In genomic region chr19:6460099-6460884, GRCh38 we compare ENCODE assay signal across 1 cellular context.
TF ChIP-seq lines count a peak whose summit lies in the region.

No MANE protein-coding gene starts in this region.

TF ChIP-seq in HepG2, 621 proteins besides CTCF, POLR2A, EP300 and RAD21 (continues in another document):
- peak; percentile 10; the same call in 1 of the 2 replicates for TF ChIP-seq ZNF768 (CRISPR knock-in tag; IDR thresholded peaks at IDR 0.05)
- TF ChIP-seq SRSF4 (IDR thresholded peaks at IDR 0.05; ENCODE audit: low read depth, low read length, poor library complexity, severe bottlenecking) = no peak
- no peak for TF ChIP-seq MAF1 (CRISPR knock-in tag; IDR thresholded peaks at IDR 0.05; ENCODE audit: borderline replicate concordance)
- TF ChIP-seq, protein P1, sequence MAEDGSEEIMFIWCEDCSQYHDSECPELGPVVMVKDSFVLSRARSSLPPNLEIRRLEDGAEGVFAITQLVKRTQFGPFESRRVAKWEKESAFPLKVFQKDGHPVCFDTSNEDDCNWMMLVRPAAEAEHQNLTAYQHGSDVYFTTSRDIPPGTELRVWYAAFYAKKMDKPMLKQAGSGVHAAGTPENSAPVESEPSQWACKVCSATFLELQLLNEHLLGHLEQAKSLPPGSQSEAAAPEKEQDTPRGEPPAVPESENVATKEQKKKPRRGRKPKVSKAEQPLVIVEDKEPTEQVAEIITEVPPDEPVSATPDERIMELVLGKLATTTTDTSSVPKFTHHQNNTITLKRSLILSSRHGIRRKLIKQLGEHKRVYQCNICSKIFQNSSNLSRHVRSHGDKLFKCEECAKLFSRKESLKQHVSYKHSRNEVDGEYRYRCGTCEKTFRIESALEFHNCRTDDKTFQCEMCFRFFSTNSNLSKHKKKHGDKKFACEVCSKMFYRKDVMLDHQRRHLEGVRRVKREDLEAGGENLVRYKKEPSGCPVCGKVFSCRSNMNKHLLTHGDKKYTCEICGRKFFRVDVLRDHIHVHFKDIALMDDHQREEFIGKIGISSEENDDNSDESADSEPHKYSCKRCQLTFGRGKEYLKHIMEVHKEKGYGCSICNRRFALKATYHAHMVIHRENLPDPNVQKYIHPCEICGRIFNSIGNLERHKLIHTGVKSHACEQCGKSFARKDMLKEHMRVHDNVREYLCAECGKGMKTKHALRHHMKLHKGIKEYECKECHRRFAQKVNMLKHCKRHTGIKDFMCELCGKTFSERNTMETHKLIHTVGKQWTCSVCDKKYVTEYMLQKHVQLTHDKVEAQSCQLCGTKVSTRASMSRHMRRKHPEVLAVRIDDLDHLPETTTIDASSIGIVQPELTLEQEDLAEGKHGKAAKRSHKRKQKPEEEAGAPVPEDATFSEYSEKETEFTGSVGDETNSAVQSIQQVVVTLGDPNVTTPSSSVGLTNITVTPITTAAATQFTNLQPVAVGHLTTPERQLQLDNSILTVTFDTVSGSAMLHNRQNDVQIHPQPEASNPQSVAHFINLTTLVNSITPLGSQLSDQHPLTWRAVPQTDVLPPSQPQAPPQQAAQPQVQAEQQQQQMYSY (CRISPR knock-in tag; IDR thresholded peaks at IDR 0.05) = no peak
- no peak for TF ChIP-seq ATRX (CRISPR knock-in tag; IDR thresholded peaks at IDR 0.05; ENCODE audit: borderline replicate concordance)
- TF ChIP-seq, protein P2, sequence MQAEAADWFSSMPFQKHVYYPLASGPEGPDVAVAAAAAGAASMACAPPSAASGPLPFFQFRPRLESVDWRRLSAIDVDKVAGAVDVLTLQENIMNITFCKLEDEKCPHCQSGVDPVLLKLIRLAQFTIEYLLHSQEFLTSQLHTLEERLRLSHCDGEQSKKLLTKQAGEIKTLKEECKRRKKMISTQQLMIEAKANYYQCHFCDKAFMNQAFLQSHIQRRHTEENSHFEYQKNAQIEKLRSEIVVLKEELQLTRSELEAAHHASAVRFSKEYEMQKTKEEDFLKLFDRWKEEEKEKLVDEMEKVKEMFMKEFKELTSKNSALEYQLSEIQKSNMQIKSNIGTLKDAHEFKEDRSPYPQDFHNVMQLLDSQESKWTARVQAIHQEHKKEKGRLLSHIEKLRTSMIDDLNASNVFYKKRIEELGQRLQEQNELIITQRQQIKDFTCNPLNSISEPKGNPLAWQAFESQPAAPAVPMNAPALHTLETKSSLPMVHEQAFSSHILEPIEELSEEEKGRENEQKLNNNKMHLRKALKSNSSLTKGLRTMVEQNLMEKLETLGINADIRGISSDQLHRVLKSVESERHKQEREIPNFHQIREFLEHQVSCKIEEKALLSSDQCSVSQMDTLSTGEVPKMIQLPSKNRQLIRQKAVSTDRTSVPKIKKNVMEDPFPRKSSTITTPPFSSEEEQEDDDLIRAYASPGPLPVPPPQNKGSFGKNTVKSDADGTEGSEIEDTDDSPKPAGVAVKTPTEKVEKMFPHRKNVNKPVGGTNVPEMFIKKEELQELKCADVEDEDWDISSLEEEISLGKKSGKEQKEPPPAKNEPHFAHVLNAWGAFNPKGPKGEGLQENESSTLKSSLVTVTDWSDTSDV (CRISPR knock-in tag; IDR thresholded peaks at IDR 0.05) = no peak
- TF ChIP-seq, protein P3, sequence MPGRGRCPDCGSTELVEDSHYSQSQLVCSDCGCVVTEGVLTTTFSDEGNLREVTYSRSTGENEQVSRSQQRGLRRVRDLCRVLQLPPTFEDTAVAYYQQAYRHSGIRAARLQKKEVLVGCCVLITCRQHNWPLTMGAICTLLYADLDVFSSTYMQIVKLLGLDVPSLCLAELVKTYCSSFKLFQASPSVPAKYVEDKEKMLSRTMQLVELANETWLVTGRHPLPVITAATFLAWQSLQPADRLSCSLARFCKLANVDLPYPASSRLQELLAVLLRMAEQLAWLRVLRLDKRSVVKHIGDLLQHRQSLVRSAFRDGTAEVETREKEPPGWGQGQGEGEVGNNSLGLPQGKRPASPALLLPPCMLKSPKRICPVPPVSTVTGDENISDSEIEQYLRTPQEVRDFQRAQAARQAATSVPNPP (CRISPR knock-in tag; IDR thresholded peaks at IDR 0.05) = no peak
- no peak for TF ChIP-seq ZNF224 (CRISPR knock-in tag; IDR thresholded peaks at IDR 0.05)
- TF ChIP-seq, protein P4, sequence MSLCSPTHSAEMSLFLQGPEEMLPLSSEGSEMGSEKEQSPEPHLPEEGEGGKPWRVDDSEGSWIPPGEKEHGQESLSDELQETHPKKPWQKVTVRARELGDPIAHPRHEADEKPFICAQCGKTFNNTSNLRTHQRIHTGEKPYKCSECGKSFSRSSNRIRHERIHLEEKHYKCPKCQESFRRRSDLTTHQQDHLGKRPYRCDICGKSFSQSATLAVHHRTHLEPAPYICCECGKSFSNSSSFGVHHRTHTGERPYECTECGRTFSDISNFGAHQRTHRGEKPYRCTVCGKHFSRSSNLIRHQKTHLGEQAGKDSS (CRISPR knock-in tag; IDR thresholded peaks at IDR 0.05; ENCODE audit: borderline replicate concordance, low read depth) = no peak; the same call in 1 of the 2 replicates
- TF ChIP-seq ZNF747 (CRISPR knock-in tag; IDR thresholded peaks at IDR 0.05; ENCODE audit: borderline replicate concordance) = no peak
- TF ChIP-seq, protein P5, sequence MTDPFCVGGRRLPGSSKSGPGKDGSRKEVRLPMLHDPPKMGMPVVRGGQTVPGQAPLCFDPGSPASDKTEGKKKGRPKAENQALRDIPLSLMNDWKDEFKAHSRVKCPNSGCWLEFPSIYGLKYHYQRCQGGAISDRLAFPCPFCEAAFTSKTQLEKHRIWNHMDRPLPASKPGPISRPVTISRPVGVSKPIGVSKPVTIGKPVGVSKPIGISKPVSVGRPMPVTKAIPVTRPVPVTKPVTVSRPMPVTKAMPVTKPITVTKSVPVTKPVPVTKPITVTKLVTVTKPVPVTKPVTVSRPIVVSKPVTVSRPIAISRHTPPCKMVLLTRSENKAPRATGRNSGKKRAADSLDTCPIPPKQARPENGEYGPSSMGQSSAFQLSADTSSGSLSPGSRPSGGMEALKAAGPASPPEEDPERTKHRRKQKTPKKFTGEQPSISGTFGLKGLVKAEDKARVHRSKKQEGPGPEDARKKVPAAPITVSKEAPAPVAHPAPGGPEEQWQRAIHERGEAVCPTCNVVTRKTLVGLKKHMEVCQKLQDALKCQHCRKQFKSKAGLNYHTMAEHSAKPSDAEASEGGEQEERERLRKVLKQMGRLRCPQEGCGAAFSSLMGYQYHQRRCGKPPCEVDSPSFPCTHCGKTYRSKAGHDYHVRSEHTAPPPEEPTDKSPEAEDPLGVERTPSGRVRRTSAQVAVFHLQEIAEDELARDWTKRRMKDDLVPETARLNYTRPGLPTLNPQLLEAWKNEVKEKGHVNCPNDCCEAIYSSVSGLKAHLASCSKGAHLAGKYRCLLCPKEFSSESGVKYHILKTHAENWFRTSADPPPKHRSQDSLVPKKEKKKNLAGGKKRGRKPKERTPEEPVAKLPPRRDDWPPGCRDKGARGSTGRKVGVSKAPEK (CRISPR knock-in tag; IDR thresholded peaks at IDR 0.05; ENCODE audit: borderline replicate concordance) = no peak
- no peak for TF ChIP-seq ZNF510 (CRISPR knock-in tag; IDR thresholded peaks at IDR 0.05; ENCODE audit: low read depth)
- TF ChIP-seq, protein P6, sequence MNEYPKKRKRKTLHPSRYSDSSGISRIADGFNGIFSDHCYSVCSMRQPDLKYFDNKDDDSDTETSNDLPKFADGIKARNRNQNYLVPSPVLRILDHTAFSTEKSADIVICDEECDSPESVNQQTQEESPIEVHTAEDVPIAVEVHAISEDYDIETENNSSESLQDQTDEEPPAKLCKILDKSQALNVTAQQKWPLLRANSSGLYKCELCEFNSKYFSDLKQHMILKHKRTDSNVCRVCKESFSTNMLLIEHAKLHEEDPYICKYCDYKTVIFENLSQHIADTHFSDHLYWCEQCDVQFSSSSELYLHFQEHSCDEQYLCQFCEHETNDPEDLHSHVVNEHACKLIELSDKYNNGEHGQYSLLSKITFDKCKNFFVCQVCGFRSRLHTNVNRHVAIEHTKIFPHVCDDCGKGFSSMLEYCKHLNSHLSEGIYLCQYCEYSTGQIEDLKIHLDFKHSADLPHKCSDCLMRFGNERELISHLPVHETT (CRISPR knock-in tag; conservative IDR thresholded peaks at IDR 0.05) = no peak
- TF ChIP-seq EHMT2 (IDR thresholded peaks at IDR 0.05; ENCODE audit: borderline replicate concordance, low read depth, low read length) = no peak
- peak; percentile 79 for TF ChIP-seq ZNF556 (CRISPR knock-in tag; IDR thresholded peaks at IDR 0.05; ENCODE audit: borderline replicate concordance)
- TF ChIP-seq, protein P7, sequence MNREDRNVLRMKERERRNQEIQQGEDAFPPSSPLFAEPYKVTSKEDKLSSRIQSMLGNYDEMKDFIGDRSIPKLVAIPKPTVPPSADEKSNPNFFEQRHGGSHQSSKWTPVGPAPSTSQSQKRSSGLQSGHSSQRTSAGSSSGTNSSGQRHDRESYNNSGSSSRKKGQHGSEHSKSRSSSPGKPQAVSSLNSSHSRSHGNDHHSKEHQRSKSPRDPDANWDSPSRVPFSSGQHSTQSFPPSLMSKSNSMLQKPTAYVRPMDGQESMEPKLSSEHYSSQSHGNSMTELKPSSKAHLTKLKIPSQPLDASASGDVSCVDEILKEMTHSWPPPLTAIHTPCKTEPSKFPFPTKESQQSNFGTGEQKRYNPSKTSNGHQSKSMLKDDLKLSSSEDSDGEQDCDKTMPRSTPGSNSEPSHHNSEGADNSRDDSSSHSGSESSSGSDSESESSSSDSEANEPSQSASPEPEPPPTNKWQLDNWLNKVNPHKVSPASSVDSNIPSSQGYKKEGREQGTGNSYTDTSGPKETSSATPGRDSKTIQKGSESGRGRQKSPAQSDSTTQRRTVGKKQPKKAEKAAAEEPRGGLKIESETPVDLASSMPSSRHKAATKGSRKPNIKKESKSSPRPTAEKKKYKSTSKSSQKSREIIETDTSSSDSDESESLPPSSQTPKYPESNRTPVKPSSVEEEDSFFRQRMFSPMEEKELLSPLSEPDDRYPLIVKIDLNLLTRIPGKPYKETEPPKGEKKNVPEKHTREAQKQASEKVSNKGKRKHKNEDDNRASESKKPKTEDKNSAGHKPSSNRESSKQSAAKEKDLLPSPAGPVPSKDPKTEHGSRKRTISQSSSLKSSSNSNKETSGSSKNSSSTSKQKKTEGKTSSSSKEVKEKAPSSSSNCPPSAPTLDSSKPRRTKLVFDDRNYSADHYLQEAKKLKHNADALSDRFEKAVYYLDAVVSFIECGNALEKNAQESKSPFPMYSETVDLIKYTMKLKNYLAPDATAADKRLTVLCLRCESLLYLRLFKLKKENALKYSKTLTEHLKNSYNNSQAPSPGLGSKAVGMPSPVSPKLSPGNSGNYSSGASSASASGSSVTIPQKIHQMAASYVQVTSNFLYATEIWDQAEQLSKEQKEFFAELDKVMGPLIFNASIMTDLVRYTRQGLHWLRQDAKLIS (CRISPR knock-in tag; IDR thresholded peaks at IDR 0.05) = no peak
- TF ChIP-seq POGZ (CRISPR knock-in tag; IDR thresholded peaks at IDR 0.05) = no peak
- peak; percentile 59; the same call in 1 of the 2 replicates for TF ChIP-seq ERF (CRISPR knock-in tag; IDR thresholded peaks at IDR 0.05)
- TF ChIP-seq CEBPB (IDR thresholded peaks at IDR 0.05; ENCODE audit: borderline replicate concordance, low read depth, low read length) = no peak
- TF ChIP-seq PCBP2 (optimal IDR thresholded peaks at IDR 0.05; ENCODE audit: low read depth, low read length, poor library complexity, severe bottlenecking) = no peak
- no peak for TF ChIP-seq TERF1 (CRISPR knock-in tag; IDR thresholded peaks at IDR 0.05)
- TF ChIP-seq NFAT5 (CRISPR knock-in tag; IDR thresholded peaks at IDR 0.05) = no peak
- TF ChIP-seq TP53 (CRISPR knock-in tag; conservative IDR thresholded peaks at IDR 0.05) = no peak
- no peak; the same call in 1 of the 2 replicates for TF ChIP-seq FOXK1 (CRISPR knock-in tag; IDR thresholded peaks at IDR 0.05; ENCODE audit: borderline replicate concordance, low read depth)
- TF ChIP-seq, protein P8, sequence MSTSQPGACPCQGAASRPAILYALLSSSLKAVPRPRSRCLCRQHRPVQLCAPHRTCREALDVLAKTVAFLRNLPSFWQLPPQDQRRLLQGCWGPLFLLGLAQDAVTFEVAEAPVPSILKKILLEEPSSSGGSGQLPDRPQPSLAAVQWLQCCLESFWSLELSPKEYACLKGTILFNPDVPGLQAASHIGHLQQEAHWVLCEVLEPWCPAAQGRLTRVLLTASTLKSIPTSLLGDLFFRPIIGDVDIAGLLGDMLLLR (CRISPR knock-in tag; IDR thresholded peaks at IDR 0.05) = no peak
